In the genomic region with DNA sequence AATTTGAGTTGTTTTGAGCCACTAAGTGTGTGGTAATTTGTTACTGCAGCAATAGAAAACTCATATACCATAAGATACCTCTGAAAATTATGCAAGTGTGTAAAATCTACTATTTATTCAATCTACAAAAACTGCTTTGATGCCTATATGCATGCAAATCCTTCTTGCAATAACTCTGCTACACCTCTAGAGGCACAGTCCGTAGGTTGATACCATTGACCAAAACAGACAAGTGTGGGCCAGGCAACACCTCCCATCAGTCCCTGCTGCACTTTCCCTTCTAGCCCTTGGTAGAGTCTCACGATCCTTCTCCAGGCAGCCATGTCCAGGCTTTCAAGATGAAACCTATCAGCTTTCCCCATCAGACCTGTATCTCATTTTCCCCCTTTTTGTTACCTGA, we compare ENCODE assay signal across 2 cellular contexts.
TF ChIP-seq lines count a peak whose summit lies in the region.

No MANE protein-coding gene starts in this region.

TF ChIP-seq in SK-N-SH, 30 proteins besides CTCF, POLR2A, EP300 and RAD21:
- TF ChIP-seq MXI1 (IDR thresholded peaks at IDR 0.05; ENCODE audit: low read depth, low read length) (no peak), TEAD4 (IDR thresholded peaks at IDR 0.05; ENCODE audit: borderline replicate concordance, insufficient read depth) (no peak), POLR2AphosphoS5 (IDR thresholded peaks at IDR 0.05; ENCODE audit: low read depth, low read length) (no peak), ZBTB33 (IDR thresholded peaks at IDR 0.05; ENCODE audit: borderline replicate concordance, low read depth) (no peak), SMC3 (IDR thresholded peaks at IDR 0.05; ENCODE audit: low read depth, low read length) (no peak), ELF1 (IDR thresholded peaks at IDR 0.05) (no peak), GATA2 (CRISPR knock-in tag; IDR thresholded peaks at IDR 0.05) (no peak)
- TF ChIP-seq, protein P1, sequence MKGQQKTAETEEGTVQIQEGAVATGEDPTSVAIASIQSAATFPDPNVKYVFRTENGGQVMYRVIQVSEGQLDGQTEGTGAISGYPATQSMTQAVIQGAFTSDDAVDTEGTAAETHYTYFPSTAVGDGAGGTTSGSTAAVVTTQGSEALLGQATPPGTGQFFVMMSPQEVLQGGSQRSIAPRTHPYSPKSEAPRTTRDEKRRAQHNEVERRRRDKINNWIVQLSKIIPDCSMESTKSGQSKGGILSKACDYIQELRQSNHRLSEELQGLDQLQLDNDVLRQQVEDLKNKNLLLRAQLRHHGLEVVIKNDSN (IDR thresholded peaks at IDR 0.05; ENCODE audit: borderline replicate concordance, low read depth) = no peak

TF ChIP-seq in SK-N-SH treated with all-trans-retinoic acid at 6 μM for 48 hours, 23 proteins besides CTCF, POLR2A, EP300 and RAD21:
- no peak for TF ChIP-seq TSHZ2 (CRISPR knock-in tag; IDR thresholded peaks at IDR 0.05)
- TF ChIP-seq PPARA (CRISPR knock-in tag; IDR thresholded peaks at IDR 0.05; ENCODE audit: borderline replicate concordance) = no peak
- TF ChIP-seq ARNTL (CRISPR knock-in tag; IDR thresholded peaks at IDR 0.05; ENCODE audit: borderline replicate concordance, low read depth) = no peak
- no peak for TF ChIP-seq CSDC2 (CRISPR knock-in tag; IDR thresholded peaks at IDR 0.05)
- no peak for TF ChIP-seq BACH2 (CRISPR knock-in tag; IDR thresholded peaks at IDR 0.05; ENCODE audit: borderline replicate concordance)
- no peak for TF ChIP-seq TOX (CRISPR knock-in tag; IDR thresholded peaks at IDR 0.05; ENCODE audit: borderline replicate concordance)
- TF ChIP-seq ZNF565 (CRISPR knock-in tag; conservative IDR thresholded peaks at IDR 0.05; ENCODE audit: low read depth) = no peak
- TF ChIP-seq TCF4 (CRISPR knock-in tag; IDR thresholded peaks at IDR 0.05; ENCODE audit: borderline replicate concordance) = no peak
- TF ChIP-seq CREB5 (CRISPR knock-in tag; IDR thresholded peaks at IDR 0.05; ENCODE audit: low read depth) = no peak
- no peak for TF ChIP-seq GLIS3 (CRISPR knock-in tag; IDR thresholded peaks at IDR 0.05)
